Comparison of ENCODE assay signal across 15 cellular contexts in the genomic region with DNA sequence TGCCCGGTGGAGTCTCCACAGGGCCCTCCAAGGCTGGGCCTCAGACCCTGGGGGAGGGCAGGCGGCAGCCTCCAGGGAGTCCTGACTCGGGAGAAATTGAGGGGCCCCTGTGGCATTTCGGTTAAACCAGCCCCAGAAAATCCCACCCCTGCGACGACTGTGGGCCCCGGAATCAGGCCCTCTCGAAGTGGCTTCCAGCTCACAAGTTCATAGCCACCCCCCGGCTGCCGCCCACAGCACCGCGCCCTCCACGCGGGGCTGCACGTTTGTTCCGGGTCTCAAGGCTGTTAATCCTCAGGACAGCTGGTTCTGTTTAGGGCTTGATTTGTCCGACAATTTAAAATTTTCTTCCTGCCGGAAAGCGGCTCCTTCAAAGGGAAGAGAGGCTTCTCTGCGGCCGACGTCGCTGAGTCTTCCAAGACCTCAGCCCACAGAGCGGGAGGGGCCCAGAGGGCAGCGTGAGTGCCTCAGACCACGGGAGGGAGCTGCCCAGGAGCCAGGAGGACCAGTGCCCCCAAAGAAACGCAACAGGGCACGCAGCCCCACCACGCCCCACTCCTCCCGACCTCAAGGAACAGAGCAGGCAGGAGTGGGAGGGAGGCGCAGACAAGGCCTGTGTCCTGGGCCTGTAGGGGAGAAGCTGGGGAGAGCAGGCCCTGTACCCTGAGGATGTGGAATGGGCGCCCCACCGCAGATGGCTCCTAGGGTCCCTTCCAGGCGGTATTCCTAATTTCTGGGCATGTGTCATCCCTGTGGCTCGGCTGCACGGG. TPM values are rescaled to one million over a fixed set of nuclear protein-coding genes. Genes with fewer than 3 reads are reported as not detected.
DNase-seq lines count a peak whose midpoint lies in the region; ATAC-seq and TF ChIP-seq lines count a peak whose summit lies in the region.
"Had no signal": no experiment of that assay in that cellular context is flagged by ENCODE, and none has a peak within 500 bp of the region (broad histone marks: within the 10 kb centered on the region; RNA-seq: fewer than 3 reads in every experiment).

No MANE protein-coding gene starts in this region.

- ATAC-seq in upper lobe of right lung (no peak), HG03025 (IDR thresholded peaks at IDR 0.05; ENCODE audit: low FRiP score, unreplicated experiment) (no peak)

- peak; percentile 49 for DNase-seq in activated CD8-positive, alpha-beta memory T cell treated with anti-CD3 and anti-CD28 coated beads for 24 hours
- DNase-seq in activated CD8-positive, alpha-beta memory T cell treated with anti-CD3 and anti-CD28 coated beads, Interleukin-2, amount 50 U/mL, for 4 hours = no peak
- DNase-seq in endodermal cell = peak; percentile 45
- peak; percentile 60 for DNase-seq in upper lobe of right lung
- no peak for DNase-seq in SK-N-DZ (ENCODE audit: low spot score)
- no peak for DNase-seq in NCI-H345 (lab: John Stamatoyannopoulos, UW)
- DNase-seq: colonic mucosa, Karpas-422, NCI-H187, NCI-H774, transverse colon had no signal

- no peak overlapping the region for H3K27ac Mint-ChIP-seq in endodermal cell
- H3K27ac Mint-ChIP-seq: activated naive CD8-positive, alpha-beta T cell had no signal

- no peak overlapping the region for H3K9ac ChIP-seq in endodermal cell (ENCODE audit: extremely low read depth, low read length, poor library complexity, severe bottlenecking)
- H3K9ac ChIP-seq in muscle layer of colon (ENCODE audit: low read length) = no peak overlapping the region

- H3K27me3 ChIP-seq in endodermal cell (ENCODE audit: control insufficient read depth, insufficient read depth, low read length, poor library complexity, severe bottlenecking) (no peaks in the 10 kb centered on the region), muscle layer of colon (ENCODE audit: control insufficient read depth in 1 of 2, insufficient read depth in 2 of 2, low read length in 2 of 2) (no peaks in the 10 kb centered on the region), upper lobe of right lung (no peaks in the 10 kb centered on the region)
- H3K27me3 ChIP-seq: colonic mucosa, neutrophil had no signal

- H3K4me1 Mint-ChIP-seq in endodermal cell = no peaks in the 10 kb centered on the region

- no peak overlapping the region for H3K4me3 Mint-ChIP-seq in endodermal cell
- H3K4me3 Mint-ChIP-seq: activated naive CD8-positive, alpha-beta T cell had no signal

- WGBS in endodermal cell (ENCODE audit: insufficient coverage in 1 of 2, insufficient read length in 1 of 2), 2 experiments = 85 to 86% methylated on average over 30 to 36 of the region's 36 CpGs

- peak overlapping the region; percentile 38 for H3K27ac ChIP-seq in endodermal cell (ENCODE audit: low read depth, low read length)
- peak overlapping the region; percentile 2 for H3K27ac ChIP-seq in muscle layer of colon (ENCODE audit: low read depth, low read length)
- H3K27ac ChIP-seq in upper lobe of right lung = no peak overlapping the region
- H3K27ac ChIP-seq: colonic mucosa, neutrophil had no signal

- TF ChIP-seq CTCF in endodermal cell (conservative IDR thresholded peaks at IDR 0.05) (no peak), upper lobe of right lung (IDR thresholded peaks at IDR 0.05) (no peak)

- H3K36me3 Mint-ChIP-seq in endodermal cell (ENCODE audit: low read depth) = no peaks in the 10 kb centered on the region

- H3K36me3 ChIP-seq in endodermal cell (ENCODE audit: control insufficient read depth, insufficient read depth, low read length) (no peaks in the 10 kb centered on the region), muscle layer of colon (ENCODE audit: insufficient read depth, low read length) (no peaks in the 10 kb centered on the region), upper lobe of right lung (no peaks in the 10 kb centered on the region)
- H3K36me3 ChIP-seq: colonic mucosa, neutrophil, transverse colon had no signal

- peaks cover 21% of the 10 kb centered on the region for H3K9me3 Mint-ChIP-seq in endodermal cell

- H3K4me1 ChIP-seq in endodermal cell (ENCODE audit: control insufficient read depth, insufficient read depth, low read length) = no peaks in the 10 kb centered on the region
- H3K4me1 ChIP-seq in muscle layer of colon (ENCODE audit: insufficient read depth, low read length) = peaks cover 26% of the 10 kb centered on the region
- H3K4me1 ChIP-seq in upper lobe of right lung = no peaks in the 10 kb centered on the region
- H3K4me1 ChIP-seq: colonic mucosa had no signal

- no peak overlapping the region for H3K4me3 ChIP-seq in endodermal cell (ENCODE audit: low read length)
- H3K4me3 ChIP-seq in muscle layer of colon (ENCODE audit: low read depth in 1 of 2, low read length in 2 of 2) = no peak overlapping the region
- H3K4me3 ChIP-seq in upper lobe of right lung = no peak overlapping the region
- H3K4me3 ChIP-seq: colonic mucosa, transverse colon had no signal

- no peaks in the 10 kb centered on the region for H3K27me3 Mint-ChIP-seq in endodermal cell (ENCODE audit: insufficient read depth)
- H3K27me3 Mint-ChIP-seq: activated naive CD8-positive, alpha-beta T cell had no signal

- H3K9me3 ChIP-seq in endodermal cell (ENCODE audit: control insufficient read depth, low read length) (peaks cover 17% of the 10 kb centered on the region), muscle layer of colon (ENCODE audit: low read length) (no peaks in the 10 kb centered on the region), upper lobe of right lung (no peaks in the 10 kb centered on the region)
- H3K9me3 ChIP-seq: colonic mucosa, neutrophil, transverse colon had no signal

- intact Hi-C loops in upper lobe of right lung (cut with DNase I) = no loop called here

RNA-seq across cellular contexts. Expression of a gene that starts 14.5 kb away (rescaled TPM):
- total RNA-seq in endodermal cell = 100 to 1,000 TPM; 259 to 377 TPM
- polyA plus RNA-seq in endodermal cell (2013, experiment 1 of 2) = 117 TPM
- 114 TPM for polyA plus RNA-seq in endodermal cell (2013, experiment 2 of 2)
- total RNA-seq in upper lobe of right lung = 269 TPM
- polyA plus RNA-seq in SK-N-DZ (2014; cell fraction: cytosol; rRNA removed) = 11.0 and 15.4 TPM in 2 replicates
- 88.2 and 111 TPM in 2 replicates for polyA plus RNA-seq in SK-N-DZ (2014; cell fraction: nucleus; rRNA removed)

Comparison
In these comparisons a context has a peak if more than half of its experiments do, and no peak if none do; other contexts are left out.
1. DNase-seq: peak in activated CD8-positive, alpha-beta memory T cell treated with anti-CD3 and anti-CD28 coated beads for 24 hours (single experiment), endodermal cell (single experiment) and upper lobe of right lung (single experiment); none in activated CD8-positive, alpha-beta memory T cell treated with anti-CD3 and anti-CD28 coated beads, Interleukin-2, amount 50 U/mL, for 4 hours (single experiment), SK-N-DZ (single experiment) and NCI-H345 (single experiment).